8 cellular contexts compared by ENCODE assay signal in the genomic region with DNA sequence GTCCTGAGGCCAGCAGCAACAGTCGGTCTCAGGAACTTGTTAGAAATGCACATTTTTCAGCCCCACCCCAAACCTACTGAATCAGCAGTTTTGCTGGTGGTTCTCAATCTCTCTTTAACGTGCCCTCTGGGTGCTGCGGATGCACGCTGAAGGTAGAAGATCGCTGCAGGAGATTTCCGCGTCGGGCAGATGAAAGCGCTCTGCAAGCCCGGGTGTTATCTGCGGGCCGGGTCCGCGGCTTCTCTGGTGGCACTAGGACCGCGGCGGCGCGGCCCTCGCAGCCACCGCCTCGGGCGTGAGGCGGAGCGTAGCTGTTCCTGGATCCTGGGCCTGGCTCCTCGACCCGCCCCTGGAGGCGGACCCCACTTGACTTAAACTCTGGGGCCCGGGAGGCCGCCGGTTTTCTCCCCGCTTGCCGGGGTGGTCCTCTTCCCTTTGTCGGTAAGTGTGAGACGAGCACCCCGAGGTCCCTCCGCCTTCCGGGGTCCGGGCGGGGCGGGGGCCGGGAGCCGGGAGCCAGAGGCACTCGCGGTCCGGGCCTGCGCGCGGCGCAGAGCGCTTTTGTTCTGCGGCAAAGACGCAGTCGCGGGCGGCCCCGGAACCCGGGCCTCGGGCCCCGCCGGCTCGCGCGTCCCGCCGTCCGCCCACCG. TPM values are rescaled to one million over a fixed set of nuclear protein-coding genes. Genes with fewer than 3 reads are reported as not detected.
A peak's percentile ranks its signal among the peaks of the same experiment; 100 is the strongest.
DNase-seq lines count a peak whose midpoint lies in the region; ATAC-seq and TF ChIP-seq lines count a peak whose summit lies in the region.

A gene with protein sequence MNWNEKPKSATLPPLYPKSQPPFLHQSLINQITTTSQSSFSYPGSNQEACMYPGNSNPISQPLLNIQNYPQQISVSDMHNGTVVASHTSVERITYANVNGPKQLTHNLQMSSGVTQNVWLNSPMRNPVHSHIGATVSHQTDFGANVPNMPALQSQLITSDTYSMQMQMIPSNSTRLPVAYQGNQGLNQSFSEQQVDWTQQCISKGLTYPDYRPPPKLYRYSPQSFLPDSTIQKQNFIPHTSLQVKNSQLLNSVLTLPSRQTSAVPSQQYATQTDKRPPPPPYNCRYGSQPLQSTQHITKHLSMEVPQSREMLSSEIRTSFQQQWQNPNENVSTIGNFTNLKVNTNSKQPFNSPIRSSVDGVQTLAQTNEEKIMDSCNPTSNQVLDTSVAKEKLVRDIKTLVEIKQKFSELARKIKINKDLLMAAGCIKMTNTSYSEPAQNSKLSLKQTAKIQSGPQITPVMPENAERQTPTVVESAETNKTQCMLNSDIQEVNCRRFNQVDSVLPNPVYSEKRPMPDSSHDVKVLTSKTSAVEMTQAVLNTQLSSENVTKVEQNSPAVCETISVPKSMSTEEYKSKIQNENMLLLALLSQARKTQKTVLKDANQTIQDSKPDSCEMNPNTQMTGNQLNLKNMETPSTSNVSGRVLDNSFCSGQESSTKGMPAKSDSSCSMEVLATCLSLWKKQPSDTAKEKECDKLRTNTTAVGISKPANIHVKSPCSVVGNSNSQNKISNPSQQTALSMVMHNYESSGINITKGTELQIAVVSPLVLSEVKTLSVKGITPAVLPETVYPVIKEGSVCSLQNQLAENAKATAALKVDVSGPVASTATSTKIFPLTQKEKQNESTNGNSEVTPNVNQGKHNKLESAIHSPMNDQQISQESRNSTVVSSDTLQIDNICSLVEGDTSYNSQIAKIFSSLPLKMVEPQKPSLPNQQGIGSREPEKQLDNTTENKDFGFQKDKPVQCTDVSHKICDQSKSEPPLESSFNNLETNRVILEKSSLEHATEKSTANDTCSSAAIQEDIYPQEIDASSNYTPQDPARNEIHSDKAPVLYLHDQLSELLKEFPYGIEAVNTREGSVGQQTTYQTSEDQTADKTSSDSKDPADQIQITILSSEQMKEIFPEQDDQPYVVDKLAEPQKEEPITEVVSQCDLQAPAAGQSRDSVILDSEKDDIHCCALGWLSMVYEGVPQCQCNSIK (N-terminal part only) (plus strand): TSS at position 365 of the 650 bp plus-strand sequence. CDS start 21,541 bp downstream, outside the sequence.

- H3K27ac Mint-ChIP-seq in chondrocyte (ENCODE audit: unreplicated experiment), result peak within 1 kb of the TSS; percentile 92

- peaks cover 31% of the 10 kb centered on the region for H3K4me1 Mint-ChIP-seq in chondrocyte (ENCODE audit: low read depth)

- DNase-seq in Ammon's horn (ENCODE audit: low spot score) (peak; percentile 92), NCI-H460 (ENCODE audit: extremely low read depth, low read depth) (peak; percentile 66), chondrocyte (ENCODE audit: low spot score) (peak; percentile 93), kidney epithelial cell (ENCODE audit: low read depth) (peak; percentile 55)
- DNase-seq in activated CD4-positive, alpha-beta T cell treated with anti-CD3 and anti-CD28 coated beads for 24 hours (ENCODE audit: low read depth in 2 of 2), result peak; percentile 70 to 72
- peak; percentile 90 for DNase-seq in stimulated activated CD4-positive, alpha-beta T cell treated with anti-CD3 and anti-CD28 coated beads, Interleukin-15, amount 100 ng/mL, for 24 hours

- H3K27me3 ChIP-seq in kidney epithelial cell (ENCODE audit: control insufficient read depth, insufficient read depth, low read length), result no peaks in the 10 kb centered on the region

- peaks cover under 1% of the 10 kb centered on the region for H3K9me3 Mint-ChIP-seq in chondrocyte (ENCODE audit: low read depth)

- H3K27me3 Mint-ChIP-seq in chondrocyte (ENCODE audit: low read depth), result no peaks in the 10 kb centered on the region

- H3K36me3 ChIP-seq in kidney epithelial cell (ENCODE audit: control insufficient read depth, insufficient read depth, low read length), result no peaks in the 10 kb centered on the region

- TF ChIP-seq POLR2A in GM19193 (IDR thresholded peaks at IDR 0.05; ENCODE audit: extremely low read depth, insufficient read depth, insufficient read length), result peak; percentile 93

- peak within 1 kb of the TSS; percentile 92 for H3K4me3 Mint-ChIP-seq in chondrocyte (ENCODE audit: unreplicated experiment)

- H3K4me3 ChIP-seq in kidney epithelial cell (ENCODE audit: low read depth, low read length), result peak within 1 kb of the TSS; percentile 45

- peak; percentile 93 for ATAC-seq in HG03432 (IDR thresholded peaks at IDR 0.05; ENCODE audit: unreplicated experiment)

- TF ChIP-seq CTCF in chondrocyte (IDR thresholded peaks at IDR 0.05), result no peak
- TF ChIP-seq CTCF in kidney epithelial cell (IDR thresholded peaks at IDR 0.05; ENCODE audit: insufficient read depth, low read length, poor library complexity, severe bottlenecking), result no peak

- H3K36me3 Mint-ChIP-seq in chondrocyte (ENCODE audit: low read depth), result peaks cover 8% of the 10 kb centered on the region

RNA-seq across cellular contexts. Expression of the gene that starts here (rescaled TPM):
- 16.8 and 21.4 TPM in 2 replicates for total RNA-seq in NCI-H460 (2014; rRNA removed; shearing (Covaris generic))
- polyA plus RNA-seq in NCI-H460 (2014; cell fraction: nucleus; rRNA removed), result 7.3 and 13.5 TPM in 2 replicates
- total RNA-seq in chondrocyte, result 15.7 to 17.9 TPM (median 16.9 TPM) in 3 replicates
- total RNA-seq in kidney epithelial cell, result 32.3 and 33.0 TPM in 2 replicates

Comparison
In these comparisons a context has a peak if more than half of its experiments do, and no peak if none do; other contexts are left out.
1. Peak in every context shown above with its lines: DNase-seq, ATAC-seq and H3K4me3 ChIP-seq.